19 cellular contexts compared by ENCODE assay signal in the genomic region with DNA sequence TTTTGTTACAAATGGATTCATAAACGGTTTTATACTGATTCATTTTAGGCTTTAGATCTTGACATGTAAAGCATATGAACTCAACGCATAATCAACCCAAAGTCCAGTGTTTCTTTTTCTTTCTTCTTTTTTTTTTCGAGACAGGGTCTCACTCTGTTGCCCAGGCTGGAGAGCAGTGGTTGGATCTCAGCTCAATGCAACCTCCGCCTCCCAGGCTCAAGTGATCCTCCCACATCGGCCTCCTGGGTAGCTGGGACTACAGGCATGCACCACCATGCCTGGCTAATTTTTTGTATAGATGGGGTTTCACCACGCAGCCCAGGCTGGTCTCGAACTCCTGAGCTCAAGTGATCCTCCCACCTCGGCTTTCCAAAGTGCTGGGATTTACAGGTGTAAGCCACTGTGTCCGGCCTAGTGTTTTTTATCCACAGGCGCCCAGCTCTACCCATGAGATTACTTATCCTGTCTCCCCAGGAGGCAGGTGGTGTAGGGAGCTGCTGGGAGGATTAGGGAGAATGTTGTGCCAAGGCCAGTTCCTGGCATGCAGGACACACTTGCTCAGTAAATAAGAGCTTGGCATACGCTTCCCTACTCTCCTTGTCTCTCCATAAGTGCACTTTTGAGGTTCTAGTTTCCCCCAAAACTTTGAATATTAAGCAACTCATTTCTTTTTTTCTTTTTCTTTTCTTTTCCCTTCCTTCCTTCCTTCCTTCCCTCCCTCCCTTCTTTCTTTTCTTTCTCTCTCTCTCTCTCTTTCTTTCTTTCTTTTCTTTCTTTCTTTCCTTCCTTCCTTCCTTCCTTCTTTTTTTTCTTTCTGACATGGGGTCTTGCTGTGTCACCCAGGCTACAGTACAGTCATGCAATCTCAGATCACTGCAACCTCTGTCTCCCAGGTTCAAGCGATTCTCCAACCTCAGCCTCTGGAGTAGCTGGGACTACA. TPM values are rescaled to one million over a fixed set of nuclear protein-coding genes. Genes with fewer than 3 reads are reported as not detected.
"Had no signal": no experiment of that assay in that cellular context is flagged by ENCODE, and none has a peak within 500 bp of the region (broad histone marks: within the 10 kb centered on the region; RNA-seq: fewer than 3 reads in every experiment).

No MANE protein-coding gene starts in this region.

- H3K9me3 ChIP-seq: esophagus squamous epithelium, suprapubic skin had no signal

- ATAC-seq: activated CD8-positive, alpha-beta T cell treated with anti-CD3 and anti-CD28 coated beads for 36 hours; activated T-cell treated with anti-CD3 and anti-CD28 coated beads, Interleukin-2, amount 50 U/mL, for 4 hours had no signal

- DNase-seq: activated CD8-positive, alpha-beta T cell treated with anti-CD3 and anti-CD28 coated beads for 36 hours; activated gamma-delta T cell; activated T-cell treated with anti-CD3 and anti-CD28 coated beads, Interleukin-2, amount 50 U/mL, for 4 hours; amygdala; central memory CD4-positive, alpha-beta T cell; effector CD4-positive, alpha-beta T cell; esophagus squamous epithelium; immature natural killer cell; stimulated activated CD4-positive, alpha-beta T cell treated with anti-CD3 and anti-CD28 coated beads, Interleukin-4, amount 100 ng/mL, for 24 hours; stimulated activated naive CD4-positive, alpha-beta T cell; T-helper 1 cell; T1000; WERI-Rb-1 had no signal

- H3K9ac ChIP-seq: parathyroid adenoma had no signal

- H3K36me3 ChIP-seq: esophagus squamous epithelium, suprapubic skin, WERI-Rb-1 had no signal

- H3K4me3 ChIP-seq: coronary artery, esophagus squamous epithelium, lung, skin epidermis, suprapubic skin had no signal

- H3K27ac ChIP-seq: coronary artery, esophagus squamous epithelium, parathyroid adenoma, skin epidermis, suprapubic skin, WERI-Rb-1 had no signal

RNA-seq across cellular contexts. Expression of a gene that starts 4.8 kb away (rescaled TPM):
- total RNA-seq: endothelial cell of umbilical vein had no signal
